In genomic region chr4:126247409-126247808, GRCh38 we compare ENCODE assay signal across 17 cellular contexts.
DNase-seq lines count a peak whose midpoint lies in the region; ATAC-seq, FAIRE-seq and TF ChIP-seq lines count a peak whose summit lies in the region.
"Had no signal": no experiment of that assay in that cellular context is flagged by ENCODE, and none has a peak within 500 bp of the region (broad histone marks: within the 10 kb centered on the region; RNA-seq: fewer than 3 reads in every experiment).

No MANE protein-coding gene starts in this region.

- no peak for FAIRE-seq in K562 (lab: Jason Lieb, UNC)
- FAIRE-seq: A549, D721Med, GM19239 had no signal

- H3K27ac ChIP-seq in K562 (ENCODE audit: extremely low read depth, low read depth, low read length): no peak overlapping the region
- H3K27ac ChIP-seq: A549, C4-2B, GM23248 had no signal

- no peaks in the 10 kb centered on the region for H3K4me1 Mint-ChIP-seq in HFFc6 (ENCODE audit: low read depth)
- H3K4me1 Mint-ChIP-seq in activated T-helper 17 cell treated with anti-CD3 and anti-CD28 coated beads, Interleukin-2, amount 50 U/mL, for 72 hours: no peaks in the 10 kb centered on the region
- H3K4me1 Mint-ChIP-seq: CD4-positive, alpha-beta memory T cell had no signal

- TF ChIP-seq EP300 in K562 (IDR thresholded peaks at IDR 0.05; ENCODE audit: low read length): no peak

- no peaks in the 10 kb centered on the region for H3K36me3 Mint-ChIP-seq in HFFc6 (ENCODE audit: low read depth)
- no peaks in the 10 kb centered on the region for H3K36me3 Mint-ChIP-seq in activated T-helper 17 cell treated with anti-CD3 and anti-CD28 coated beads, Interleukin-2, amount 50 U/mL, for 72 hours (ENCODE audit: low read depth)
- H3K36me3 Mint-ChIP-seq: CD4-positive, alpha-beta memory T cell had no signal

- TF ChIP-seq POLR2A in K562 (conservative IDR thresholded peaks at IDR 0.05): no peak

- POLR2A ChIA-PET in K562 (lab: Yijun Ruan, JAX): interaction anchor here (0.6 kb wide), 1 partner anchor 224 kb away, joined by 4 read pairs; no protein-coding TSS in a partner anchor

- no peaks in the 10 kb centered on the region for H3K79me2 ChIP-seq in K562 (ENCODE audit: control insufficient read depth, insufficient read depth, low read length)

- H3K4me1 ChIP-seq in K562 (replicated peaks in 1 of 2; ENCODE audit: control insufficient read depth in 2 of 2, insufficient read depth in 2 of 2, low read length in 2 of 2): no peaks in the 10 kb centered on the region
- H3K4me1 ChIP-seq: A549, BE2C had no signal

- no peaks in the 10 kb centered on the region for H3K9me3 Mint-ChIP-seq in HFFc6
- H3K9me3 Mint-ChIP-seq in activated T-helper 17 cell treated with anti-CD3 and anti-CD28 coated beads, Interleukin-2, amount 50 U/mL, for 72 hours: peaks cover 19% of the 10 kb centered on the region

- H3K27ac Mint-ChIP-seq in HFFc6: no peak overlapping the region
- H3K27ac Mint-ChIP-seq in activated T-helper 17 cell treated with anti-CD3 and anti-CD28 coated beads, Interleukin-2, amount 50 U/mL, for 72 hours: no peak overlapping the region
- H3K27ac Mint-ChIP-seq: CD4-positive, alpha-beta memory T cell had no signal

- TF ChIP-seq CTCF in HFFc6 (IDR thresholded peaks at IDR 0.05) (no peak), K562 (IDR thresholded peaks at IDR 0.05 in 2 of 3, conservative IDR thresholded peaks at IDR 0.05 in 1 of 3; ENCODE audit: insufficient read depth in 2 of 3, low read depth in 1 of 3, low read length in 3 of 3) (no peak)

- H3K9me3 ChIP-seq in K562 (replicated peaks; ENCODE audit: control insufficient read depth, insufficient read depth, low read depth, low read length): no peaks in the 10 kb centered on the region
- H3K9me3 ChIP-seq: A549, BE2C had no signal

- no peaks in the 10 kb centered on the region for H4K20me1 ChIP-seq in K562 (replicated peaks; ENCODE audit: control insufficient read depth, insufficient read depth, low read length)

- ATAC-seq in K562 (peak; percentile 36; the same call in 1 of the 3 replicates), GM21367 (IDR thresholded peaks at IDR 0.05; ENCODE audit: unreplicated experiment) (no peak)
- ATAC-seq in activated T-helper 17 cell treated with anti-CD3 and anti-CD28 coated beads, Interleukin-2, amount 50 U/mL, for 72 hours (replicated peaks): no peak
- ATAC-seq: A549 had no signal

- no peak overlapping the region for H3K9ac ChIP-seq in K562 (ENCODE audit: insufficient read depth in 1 of 2, low read depth in 2 of 2, low read length in 2 of 2)
- H3K9ac ChIP-seq: GM23248 had no signal

- H3K4me3 ChIP-seq in K562: no peak overlapping the region
- H3K4me3 ChIP-seq: A549, GM23248 had no signal

- H3K4me2 ChIP-seq in K562 (ENCODE audit: insufficient read depth, low read length): no peak overlapping the region
- H3K4me2 ChIP-seq: A549 had no signal

- intact Hi-C loops in K562 (cut with micrococcal nuclease): no loop called here

- CTCF ChIA-PET in K562 (lab: Yijun Ruan, JAX; ENCODE audit: low intra/inter-chr PET ratio): no interaction called here

- H3K36me3 ChIP-seq in K562 (ENCODE audit: control insufficient read depth, insufficient read depth, low read length): no peaks in the 10 kb centered on the region
- H3K36me3 ChIP-seq: BE2C had no signal

- no TSS peak for BruUV-seq in K562 (replicated peaks; lab: Mats Ljungman, UMichigan)

- TF ChIP-seq RAD21 in K562 (CRISPR knock-in tag; conservative IDR thresholded peaks at IDR 0.05 in 1 of 2, IDR thresholded peaks at IDR 0.05 in 1 of 2): no peak

- no peaks in the 10 kb centered on the region for H3K27me3 ChIP-seq in K562 (ENCODE audit: control insufficient read depth in 2 of 2, insufficient read depth in 2 of 2, low read length in 2 of 2)
- H3K27me3 ChIP-seq: BE2C had no signal

- peak overlapping the region; percentile 10; the same call in 1 of the 2 replicates for H3K4me3 Mint-ChIP-seq in HFFc6
- no peak overlapping the region for H3K4me3 Mint-ChIP-seq in activated T-helper 17 cell treated with anti-CD3 and anti-CD28 coated beads, Interleukin-2, amount 50 U/mL, for 72 hours
- H3K4me3 Mint-ChIP-seq: CD4-positive, alpha-beta memory T cell had no signal

- no peaks in the 10 kb centered on the region for H3K9me1 ChIP-seq in K562 (ENCODE audit: control insufficient read depth, insufficient read depth, low read length)

- H3K27me3 Mint-ChIP-seq in HFFc6 (ENCODE audit: insufficient read depth): no peaks in the 10 kb centered on the region
- no peaks in the 10 kb centered on the region for H3K27me3 Mint-ChIP-seq in activated T-helper 17 cell treated with anti-CD3 and anti-CD28 coated beads, Interleukin-2, amount 50 U/mL, for 72 hours
- H3K27me3 Mint-ChIP-seq: CD4-positive, alpha-beta memory T cell had no signal

- in situ Hi-C loops in K562 (cut with MboI): no loop called here

- 2% methylated on average over 3 of the region's 3 CpGs for WGBS in K562 (ENCODE audit: insufficient coverage, low coverage, missing lambda C conversion rate)

- 0 out of 2 replicates have a peak overlapping the region, but pooled peaks have one; percentile 29 for H2AFZ ChIP-seq in K562 (ENCODE audit: low read depth, low read length)
- H2AFZ ChIP-seq: GM23248 had no signal

- DNase-seq in A172 (ENCODE audit: low spot score) (peak; percentile 2), HFFc6 (no peak), OCI-M1 (lab: John Stamatoyannopoulos, UW) (peak; percentile 9), K562 (ENCODE audit: extremely low read depth in 1 of 4, low spot score in 3 of 4) (no peak)
- no peak for DNase-seq in stimulated activated CD4-positive, alpha-beta T cell treated with anti-CD3 and anti-CD28 coated beads, Interleukin-1b, Interleukin-23, amount 100 ng/mL, for 48 hours
- DNase-seq: BE2C; CD4-positive, alpha-beta memory T cell; DND-41; GDM1; GM23248; H7 had no signal

TF ChIP-seq in K562, 482 proteins besides CTCF, POLR2A, EP300 and RAD21:
- 0 out of 2 replicates have a peak, but pooled peaks have one; percentile 19 for TF ChIP-seq SPI1 (IDR thresholded peaks at IDR 0.05; ENCODE audit: borderline replicate concordance, low read depth, low read length)
- no peak for TF ChIP-seq NELFE (IDR thresholded peaks at IDR 0.05; ENCODE audit: insufficient read depth, insufficient read length)
- no peak for TF ChIP-seq ATF6 (CRISPR knock-in tag; IDR thresholded peaks at IDR 0.05)
- no peak for TF ChIP-seq SRSF9 (IDR thresholded peaks at IDR 0.05; ENCODE audit: borderline replicate concordance, low read depth, low read length)
- TF ChIP-seq STAT6 (CRISPR knock-in tag; IDR thresholded peaks at IDR 0.05): no peak

Comparison
In these comparisons a context has a peak if more than half of its experiments do, and no peak if none do; other contexts are left out.
1. DNase-seq: peak in A172 (single experiment) and OCI-M1 (single experiment); none in HFFc6 (single experiment), K562 (0 of 4) and stimulated activated CD4-positive, alpha-beta T cell treated with anti-CD3 and anti-CD28 coated beads, Interleukin-1b, Interleukin-23, amount 100 ng/mL, for 48 hours (single experiment).